Comparison of ENCODE assay signal across 16 cellular contexts in the genomic region with DNA sequence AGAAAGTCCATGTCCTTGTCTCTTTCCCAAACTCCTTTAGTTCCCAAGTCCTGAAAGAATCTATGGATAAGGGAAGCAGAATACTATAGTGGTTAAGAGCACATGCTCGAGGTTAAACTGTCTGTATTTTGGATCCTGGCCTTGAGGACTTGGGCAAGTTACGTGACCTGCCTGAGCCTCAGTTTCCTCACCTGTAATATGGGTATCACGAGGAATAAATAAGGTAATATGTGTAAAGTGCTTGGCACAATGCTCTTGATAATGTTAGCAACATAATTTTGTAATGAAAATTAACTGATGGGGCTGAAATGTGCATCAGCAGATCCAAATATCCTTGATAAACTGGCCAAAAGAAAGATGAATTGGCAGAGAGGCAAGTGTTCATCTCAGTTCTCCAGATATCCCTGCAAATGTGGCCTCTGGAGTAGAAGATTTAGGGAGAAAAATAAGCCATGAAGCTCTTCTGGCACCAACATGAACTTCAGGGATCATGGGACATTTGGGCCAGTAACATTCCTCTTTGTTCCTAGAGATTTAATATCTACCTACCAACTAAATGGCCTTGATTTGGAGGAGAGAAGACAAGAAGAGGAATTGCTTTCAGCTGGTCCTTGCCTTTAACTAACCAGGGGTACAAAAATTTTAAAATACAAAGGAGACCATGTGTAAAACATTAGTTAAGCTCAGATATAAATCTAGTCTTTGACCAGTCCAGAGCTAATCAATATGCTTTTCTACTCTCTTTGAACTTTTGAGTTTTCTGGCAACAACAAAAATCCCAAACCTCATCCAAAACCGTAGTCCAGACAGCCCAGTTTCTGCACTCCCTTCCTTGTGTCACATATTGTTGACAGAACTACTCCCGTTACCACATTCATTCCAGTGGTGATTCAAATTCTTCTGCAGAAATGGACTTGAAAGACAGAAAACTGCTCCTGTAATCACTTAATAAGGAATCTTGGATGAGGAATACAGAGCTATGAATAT. TPM values are rescaled to one million over a fixed set of nuclear protein-coding genes. Genes with fewer than 3 reads are reported as not detected.
DNase-seq lines count a peak whose midpoint lies in the region; ATAC-seq and TF ChIP-seq lines count a peak whose summit lies in the region.
"Had no signal": no experiment of that assay in that cellular context is flagged by ENCODE, and none has a peak within 500 bp of the region (broad histone marks: within the 10 kb centered on the region; RNA-seq: fewer than 3 reads in every experiment).

No MANE protein-coding gene starts in this region.

- ATAC-seq in activated naive CD8-positive, alpha-beta T cell treated with anti-CD3 and anti-CD28 coated beads, Interleukin-2, amount 50 U/mL, for 24 hours = no peak
- no peak for ATAC-seq in esophagus mucosa
- ATAC-seq: activated T-cell treated with anti-CD3 and anti-CD28 coated beads, Interleukin-2, amount 50 U/mL, for 4 hours; naive thymus-derived CD8-positive, alpha-beta T cell had no signal

- H3K27me3 Mint-ChIP-seq in chondrocyte (ENCODE audit: low read depth) = no peaks in the 10 kb centered on the region
- H3K27me3 Mint-ChIP-seq in activated naive CD8-positive, alpha-beta T cell treated with anti-CD3 and anti-CD28 coated beads, Interleukin-2, amount 50 U/mL, for 24 hours = no peaks in the 10 kb centered on the region
- H3K27me3 Mint-ChIP-seq: naive thymus-derived CD8-positive, alpha-beta T cell had no signal

- intact Hi-C loops in vagina (cut with DNase I) = no loop called here

- H3K36me3 ChIP-seq in ACC112 (ENCODE audit: insufficient read depth, low read length) = no peaks in the 10 kb centered on the region
- H3K36me3 ChIP-seq in vagina = no peaks in the 10 kb centered on the region

- H3K27me3 ChIP-seq in ACC112 (ENCODE audit: insufficient read depth, low read length) (no peaks in the 10 kb centered on the region), vagina (no peaks in the 10 kb centered on the region)

- peak overlapping the region; percentile 28 for H3K27ac Mint-ChIP-seq in chondrocyte (ENCODE audit: unreplicated experiment)
- H3K27ac Mint-ChIP-seq in activated naive CD8-positive, alpha-beta T cell treated with anti-CD3 and anti-CD28 coated beads, Interleukin-2, amount 50 U/mL, for 24 hours = no peak overlapping the region
- H3K27ac Mint-ChIP-seq: T-helper 1 cell treated with Interleukin-12 subunit alpha and Interleukin-12 subunit beta and Interleukin-4 antibody, amounts not matched to agents 30 μg/mL and 1 μg/mL, for 36 hours had no signal

- peak; percentile 62 for DNase-seq in M059J (ENCODE audit: low read depth)
- DNase-seq in chondrocyte (ENCODE audit: low spot score) = no peak
- peak; percentile 48 for DNase-seq in myocyte (ENCODE audit: low read depth)
- no peak for DNase-seq in NCI-H2107 (lab: John Stamatoyannopoulos, UW)
- no peak for DNase-seq in activated naive CD8-positive, alpha-beta T cell treated with anti-CD3 and anti-CD28 coated beads, Interleukin-2, amount 50 U/mL, for 24 hours
- DNase-seq in vagina (ENCODE audit: extremely low spot score in 2 of 2) = no peak
- DNase-seq: activated T-cell treated with anti-CD3 and anti-CD28 coated beads, Interleukin-2, amount 50 U/mL, for 4 hours; amygdala; left cardiac atrium; naive thymus-derived CD8-positive, alpha-beta T cell; NCI-H1105; NCI-H446 had no signal

- H2AFZ ChIP-seq in ACC112 (ENCODE audit: low read length, unreplicated experiment) = no peak overlapping the region

- H3K4me3 Mint-ChIP-seq in chondrocyte (ENCODE audit: unreplicated experiment) = no peak overlapping the region
- no peak overlapping the region for H3K4me3 Mint-ChIP-seq in activated naive CD8-positive, alpha-beta T cell treated with anti-CD3 and anti-CD28 coated beads, Interleukin-2, amount 50 U/mL, for 24 hours
- H3K4me3 Mint-ChIP-seq: activated T-cell treated with anti-CD3 and anti-CD28 coated beads, Interleukin-2, amount 50 U/mL, for 4 hours; naive thymus-derived CD8-positive, alpha-beta T cell; T-helper 1 cell treated with Interleukin-12 subunit alpha and Interleukin-12 subunit beta and Interleukin-4 antibody, amounts not matched to agents 30 μg/mL and 1 μg/mL, for 36 hours had no signal

- no peaks in the 10 kb centered on the region for H3K36me3 Mint-ChIP-seq in chondrocyte (ENCODE audit: low read depth)
- no peaks in the 10 kb centered on the region for H3K36me3 Mint-ChIP-seq in activated naive CD8-positive, alpha-beta T cell treated with anti-CD3 and anti-CD28 coated beads, Interleukin-2, amount 50 U/mL, for 24 hours (ENCODE audit: low read depth)
- H3K36me3 Mint-ChIP-seq: naive thymus-derived CD8-positive, alpha-beta T cell had no signal

- no peak for TF ChIP-seq CTCF in chondrocyte (IDR thresholded peaks at IDR 0.05)
- no peak for TF ChIP-seq CTCF in vagina (IDR thresholded peaks at IDR 0.05)

- H3K27ac ChIP-seq in ACC112 (ENCODE audit: low read depth, low read length) (peak overlapping the region; percentile 80; the same call in 1 of the 2 replicates), vagina (no peak overlapping the region)

- H3K79me2 ChIP-seq in ACC112 (ENCODE audit: control insufficient read depth, insufficient read depth, low read length, unreplicated experiment) = no peaks in the 10 kb centered on the region

- peaks cover 41% of the 10 kb centered on the region for H3K4me1 Mint-ChIP-seq in chondrocyte (ENCODE audit: low read depth)
- H3K4me1 Mint-ChIP-seq in activated naive CD8-positive, alpha-beta T cell treated with anti-CD3 and anti-CD28 coated beads, Interleukin-2, amount 50 U/mL, for 24 hours = peaks cover 48% of the 10 kb centered on the region

- H3K4me1 ChIP-seq in ACC112 (ENCODE audit: control insufficient read depth, insufficient read depth, low read length, unreplicated experiment) (peaks cover 29% of the 10 kb centered on the region), vagina (peaks cover 28% of the 10 kb centered on the region)

- H3K9me3 Mint-ChIP-seq in chondrocyte (ENCODE audit: low read depth) = no peaks in the 10 kb centered on the region
- H3K9me3 Mint-ChIP-seq in activated naive CD8-positive, alpha-beta T cell treated with anti-CD3 and anti-CD28 coated beads, Interleukin-2, amount 50 U/mL, for 24 hours = no peaks in the 10 kb centered on the region
- H3K9me3 Mint-ChIP-seq: activated T-cell treated with anti-CD3 and anti-CD28 coated beads, Interleukin-2, amount 50 U/mL, for 4 hours; naive thymus-derived CD8-positive, alpha-beta T cell had no signal

- H3K9me3 ChIP-seq in vagina = no peaks in the 10 kb centered on the region

- H3K4me3 ChIP-seq in ACC112 (ENCODE audit: low read depth, low read length) (no peak overlapping the region), vagina (no peak overlapping the region)
- H3K4me3 ChIP-seq: skin epidermis had no signal

- no peak for TF ChIP-seq POLR2A in vagina (IDR thresholded peaks at IDR 0.05)

RNA-seq across cellular contexts. Expression of gene EML4, which starts 52.7 kb away (rescaled TPM):
- total RNA-seq in M059J (2014; rRNA removed; shearing (Covaris generic)) = 27.5 and 36.7 TPM in 2 replicates
- total RNA-seq in chondrocyte (49.5 to 50.0 TPM (median 49.9 TPM) in 3 replicates), myocyte (22.5 and 24.8 TPM in 2 replicates), esophagus mucosa (28.5 TPM), vagina (26.0 TPM)
- polyA plus RNA-seq in myocyte (2012) = 15.3 TPM

Comparison
In these comparisons a context has a peak if more than half of its experiments do, and no peak if none do; other contexts are left out.
1. DNase-seq: peak in M059J (single experiment) and myocyte (single experiment); none in chondrocyte (single experiment), NCI-H2107 (single experiment), activated naive CD8-positive, alpha-beta T cell treated with anti-CD3 and anti-CD28 coated beads, Interleukin-2, amount 50 U/mL, for 24 hours (single experiment) and vagina (0 of 2).